ENCODE assay signal across 8 cellular contexts in genomic region chr16:31073823-31074072, GRCh38. TPM values are rescaled to one million over a fixed set of nuclear protein-coding genes. Genes with fewer than 3 reads are reported as not detected.
DNase-seq lines count a peak whose midpoint lies in the region; ATAC-seq and TF ChIP-seq lines count a peak whose summit lies in the region.

No MANE protein-coding gene starts in this region.

- no peaks in the 10 kb centered on the region for H3K9me2 ChIP-seq in HCT116 (ENCODE audit: insufficient read depth)

- intact Hi-C loops in HCT116 (cut with micrococcal nuclease), result loop anchor here (1.0 to 10.0 kb wide), 5 partner anchors 21 to 381 kb away; partner anchors contain the start of genes ARMC5, PRSS8, STX4 and VKORC1

- peak; percentile 42 for TF ChIP-seq POLR2A in HCT116 (IDR thresholded peaks at IDR 0.05; ENCODE audit: borderline replicate concordance, extremely low read depth, insufficient read depth, insufficient read length)

- 0 to 1% methylated on average over 7 of the region's 7 CpGs for WGBS in lung, 2 donors

- H3K4me2 ChIP-seq in HCT116 (ENCODE audit: low read length), result peak overlapping the region; percentile 97

- H3K36me3 ChIP-seq in HCT116 (ENCODE audit: control insufficient read depth in 1 of 2, insufficient read depth in 2 of 2, low read length in 2 of 2) (peaks cover 11 to 26% of the 10 kb centered on the region in 2 experiments), adipocyte (ENCODE audit: control insufficient read depth, insufficient read depth, low read length, severe bottlenecking) (peaks cover 24% of the 10 kb centered on the region), lung (ENCODE audit: control insufficient read depth in 2 of 2, insufficient read depth in 2 of 2, low read length in 2 of 2) (peaks cover 5 to 27% of the 10 kb centered on the region in 2 donors)

- H3K27ac ChIP-seq in HCT116 (ENCODE audit: low read depth, low read length) (peak overlapping the region; percentile 100), lung (ENCODE audit: low read depth in 1 of 2, low read length in 1 of 2) (peak overlapping the region; percentile 96)

- TF ChIP-seq CTCF in AG09309 (IDR thresholded peaks at IDR 0.05; ENCODE audit: control insufficient read depth, insufficient read depth, low read depth, low read length, missing control alignments) (no peak), HCT116 (IDR thresholded peaks at IDR 0.05 in 2 of 3, conservative IDR thresholded peaks at IDR 0.05 in 1 of 3; ENCODE audit: borderline replicate concordance in 1 of 3, insufficient read depth in 1 of 3, low read depth in 2 of 3, low read length in 2 of 3) (no peak), lung (IDR thresholded peaks at IDR 0.05; ENCODE audit: control extremely low read depth, extremely low read depth) (no peak)

- POLR2A ChIA-PET in HCT116 (lab: Charles Lee), result interaction anchor here (1.0 to 1.6 kb wide), 10 partner anchors 18 to 140 kb away, joined by 3 to 8 read pairs (median 4); partner anchors contain the start of genes HSD3B7, KAT8, STX4 and TRIM72

- RAD21 ChIA-PET in HCT116 (lab: Charles Lee; ENCODE audit: low non-redundant PET in 1 of 2, low total read pairs in 2 of 2, uncharacterized antibody in 2 of 2, unreplicated experiment in 2 of 2), result interaction anchor here (1.0 to 1.5 kb wide), 3 partner anchors 44 to 89 kb away, joined by 3 to 7 read pairs (median 5); partner anchors contain the start of genes HSD3B7 (in 1 of the 2) and KAT8 (in 1 of the 2)

- BruUV-seq in HCT116 (replicated peaks; lab: Mats Ljungman, UMichigan), result no TSS peak

- peaks cover 76% of the 10 kb centered on the region for H3K79me2 ChIP-seq in HCT116 (ENCODE audit: insufficient read depth, low read length)

- H3K4me3 ChIP-seq in AG09309 (ENCODE audit: control insufficient read depth, low read depth, low read length) (peak overlapping the region; percentile 95), HCT116 (replicated peaks in 1 of 2; ENCODE audit: low read depth in 1 of 2, low read length in 2 of 2) (peak overlapping the region; percentile 87 to 99), adipocyte (ENCODE audit: low read length) (peak overlapping the region; percentile 99), lung (peak overlapping the region; percentile 69)

- H3K9ac ChIP-seq in HCT116 (ENCODE audit: low read length) (peak overlapping the region; percentile 95), adipocyte (ENCODE audit: low read length) (peak overlapping the region; percentile 97)

- no peak for TF ChIP-seq RAD21 in HCT116 (IDR thresholded peaks at IDR 0.05; ENCODE audit: low read depth)

- DNase-seq in AG09309 (ENCODE audit: low read depth) (no peak), HCT116 (ENCODE audit: low read depth, low spot score) (no peak), adipocyte (ENCODE audit: low read depth) (no peak), lung (ENCODE audit: low spot score) (no peak), cerebellar nuclear complex (lab: John Stamatoyannopoulos, UW) (no peak), dermis blood vessel endothelial cell (no peak)

- H3K9me3 ChIP-seq in HCT116 (ENCODE audit: control insufficient read depth in 1 of 2, insufficient read depth in 1 of 2, low read depth in 1 of 2, low read length in 2 of 2), result no peaks in the 10 kb centered on the region
- no peaks in the 10 kb centered on the region for H3K9me3 ChIP-seq in adipocyte (ENCODE audit: control insufficient read depth, low read length)
- H3K9me3 ChIP-seq in lung (ENCODE audit: control insufficient read depth in 2 of 2, insufficient read depth in 1 of 2, low read length in 1 of 2), result no peaks in the 10 kb centered on the region

- H3K27me3 ChIP-seq in HCT116 (ENCODE audit: insufficient read depth, low read length), result no peaks in the 10 kb centered on the region
- no peaks in the 10 kb centered on the region for H3K27me3 ChIP-seq in adipocyte (replicated peaks; ENCODE audit: control insufficient read depth, insufficient read depth, low read length)
- no peaks in the 10 kb centered on the region for H3K27me3 ChIP-seq in lung (ENCODE audit: control insufficient read depth, insufficient read depth)

- peaks cover 8 to 18% of the 10 kb centered on the region in 2 experiments; a peak in 3 of 4 replicates for H3K4me1 ChIP-seq in HCT116 (ENCODE audit: control insufficient read depth in 1 of 2, insufficient read depth in 2 of 2, low read length in 2 of 2)
- peaks cover 13% of the 10 kb centered on the region for H3K4me1 ChIP-seq in adipocyte (ENCODE audit: control insufficient read depth, insufficient read depth, low read length)
- peaks cover 8 to 10% of the 10 kb centered on the region in 2 donors for H3K4me1 ChIP-seq in lung (ENCODE audit: control insufficient read depth in 2 of 2, insufficient read depth in 2 of 2, low read length in 2 of 2)

- H2AFZ ChIP-seq in HCT116 (ENCODE audit: low read depth, low read length, poor library complexity, severe bottlenecking), result no peak overlapping the region

- ATAC-seq in HCT116, result no peak
- no peak for ATAC-seq in lung (ENCODE audit: insufficient read depth, low FRiP score)
- no peak for ATAC-seq in HG03354 (IDR thresholded peaks at IDR 0.05; ENCODE audit: poor library complexity, severe bottlenecking, unreplicated experiment)
- ATAC-seq in HG03378 (IDR thresholded peaks at IDR 0.05; ENCODE audit: unreplicated experiment), result no peak

- H4K20me1 ChIP-seq in HCT116 (ENCODE audit: insufficient read depth), result no peaks in the 10 kb centered on the region

- CTCF ChIA-PET in HCT116 (lab: Charles Lee), result interaction anchor here (1.0 to 1.2 kb wide), 7 partner anchors 18 to 795 kb away, joined by 3 to 7 read pairs (median 4); partner anchors contain the start of genes HSD3B7 and ZNF843

TF ChIP-seq in HCT116, 20 proteins besides CTCF, POLR2A, EP300 and RAD21:
- TF ChIP-seq TCF7L2 (IDR thresholded peaks at IDR 0.05; ENCODE audit: borderline replicate concordance, extremely low read depth, insufficient read depth, insufficient read length), result no peak
- TF ChIP-seq SIN3A (IDR thresholded peaks at IDR 0.05; ENCODE audit: low read depth), result peak; percentile 16; the same call in 1 of the 2 replicates
- TF ChIP-seq EZH2 (IDR thresholded peaks at IDR 0.05), result no peak
- TF ChIP-seq CEBPB (IDR thresholded peaks at IDR 0.05; ENCODE audit: low read depth), result no peak
- no peak for TF ChIP-seq FOSL1 (IDR thresholded peaks at IDR 0.05; ENCODE audit: low read depth)
- no peak for TF ChIP-seq REST (IDR thresholded peaks at IDR 0.05; ENCODE audit: low read depth)

RNA-seq across cellular contexts. Expression of gene ZNF668, which starts 0.3 kb away (rescaled TPM):
- total RNA-seq in HCT116 (2021; ENCODE audit: unreplicated experiment) (16.8 TPM), lung (10 to 100 TPM in 1 of 2 donors, 1 to 10 TPM in 1; 4.0 to 13.2 TPM), dermis blood vessel endothelial cell (7.3 and 9.0 TPM in 2 replicates)
- 9.2 and 11.5 TPM in 2 replicates for polyA plus RNA-seq in HCT116 (2012)
- polyA plus RNA-seq in lung, result 10 to 100 TPM; 10.7 TPM

RNA-seq across cellular contexts. Expression of gene ZNF646, which starts 0.5 kb away (rescaled TPM):
- total RNA-seq in HCT116 (2021; ENCODE audit: unreplicated experiment) (17.7 TPM), lung (10 to 100 TPM; 12.7 to 20.5 TPM), dermis blood vessel endothelial cell (16.0 and 17.4 TPM in 2 replicates)
- 10.3 and 11.0 TPM in 2 replicates for polyA plus RNA-seq in HCT116 (2012)
- 10 to 100 TPM in 1 of 2 donors, 1 to 10 TPM in 1; 8.4 to 12.2 TPM for polyA plus RNA-seq in lung

RNA-seq across cellular contexts. Expression of gene PRSS53, which starts 15.0 kb away (rescaled TPM):
- total RNA-seq in HCT116 (2021; ENCODE audit: unreplicated experiment) (11.6 TPM), lung (1 to 10 TPM; 1.4 to 2.2 TPM), dermis blood vessel endothelial cell (0.88 and 2.0 TPM in 2 replicates)
- 5.4 and 5.7 TPM in 2 replicates for polyA plus RNA-seq in HCT116 (2012)
- polyA plus RNA-seq in lung, result 1 to 10 TPM; 1.6 to 2.3 TPM

RNA-seq across cellular contexts. Expression of gene VKORC1, which starts 20.8 kb away (rescaled TPM):
- 83.8 TPM for total RNA-seq in HCT116 (2021; ENCODE audit: unreplicated experiment)
- polyA plus RNA-seq in HCT116 (2012), result 195 and 218 TPM in 2 replicates
- total RNA-seq in lung, result 10 to 100 TPM; 49.4 to 74.3 TPM
- 100 to 1,000 TPM in 1 of 2 donors, 10 to 100 TPM in 1; 66.8 to 118 TPM for polyA plus RNA-seq in lung
- 67.6 and 109 TPM in 2 replicates for total RNA-seq in dermis blood vessel endothelial cell

RNA-seq across cellular contexts. Expression of gene BCKDK, which starts 34.4 kb away (rescaled TPM):
- total RNA-seq in HCT116 (2021; ENCODE audit: unreplicated experiment), result 60.7 TPM
- 85.2 and 87.3 TPM in 2 replicates for polyA plus RNA-seq in HCT116 (2012)
- 10 to 100 TPM; 20.3 to 47.6 TPM for total RNA-seq in lung
- 10 to 100 TPM; 16.2 to 61.8 TPM for polyA plus RNA-seq in lung
- total RNA-seq in dermis blood vessel endothelial cell, result 18.4 and 36.2 TPM in 2 replicates
